9 cellular contexts compared by ENCODE assay signal in the genomic region with DNA sequence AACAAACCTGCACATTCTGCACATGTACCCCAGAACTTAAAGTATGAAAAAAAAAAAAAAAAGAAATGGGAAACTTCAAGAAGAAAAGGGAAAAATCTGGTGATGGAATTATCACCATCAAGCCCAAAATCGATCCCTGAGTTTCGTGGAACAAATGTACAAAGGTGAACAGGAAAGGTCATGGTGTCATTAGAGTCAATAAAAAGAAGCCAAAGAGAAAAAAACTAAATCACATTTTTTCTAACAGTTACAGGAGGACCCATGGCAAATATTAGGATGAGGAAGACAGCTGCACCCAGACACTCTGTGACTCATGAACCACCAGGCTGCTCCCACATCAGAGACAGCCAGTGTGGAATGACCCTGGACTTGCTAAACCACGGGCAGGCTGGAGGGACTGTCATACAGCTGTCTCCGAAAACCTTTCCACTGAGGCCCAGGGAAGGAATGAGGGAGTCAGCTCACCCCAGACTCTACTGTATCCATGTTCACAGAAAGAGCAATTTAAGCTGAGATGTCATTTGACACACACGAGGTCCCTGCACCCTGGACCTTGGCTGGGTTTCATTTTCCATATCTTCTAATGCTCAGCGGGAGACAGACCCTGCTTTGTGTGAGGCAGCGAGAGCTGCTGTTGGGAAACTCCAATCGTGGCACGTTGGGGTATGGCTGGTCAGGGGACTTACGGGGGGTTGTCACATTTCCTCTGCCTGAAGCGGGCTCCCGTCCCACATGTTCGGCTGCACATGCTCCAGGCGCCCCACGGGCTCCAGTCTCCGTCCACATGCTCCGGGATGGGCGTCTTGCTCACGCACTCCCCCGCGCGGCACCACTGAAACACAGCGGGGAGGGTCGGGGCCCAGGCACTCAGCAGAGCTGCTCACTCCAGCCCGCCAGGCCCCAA.
DNase-seq lines count a peak whose midpoint lies in the region; ATAC-seq and TF ChIP-seq lines count a peak whose summit lies in the region.
"Had no signal": no experiment of that assay in that cellular context is flagged by ENCODE, and none has a peak within 500 bp of the region (broad histone marks: within the 10 kb centered on the region; RNA-seq: fewer than 3 reads in every experiment).

No MANE protein-coding gene starts in this region.

- no peaks in the 10 kb centered on the region for H3K36me3 ChIP-seq in MM.1S (replicated peaks; ENCODE audit: insufficient read depth, low read length)

- peak overlapping the region; percentile 64 for H2AFZ ChIP-seq in MM.1S (ENCODE audit: low read length)

- no peaks in the 10 kb centered on the region for H3F3A ChIP-seq in MM.1S (ENCODE audit: insufficient read depth, low read length)

- H3K9me3 ChIP-seq in MM.1S (replicated peaks; ENCODE audit: insufficient read depth, low read length) = no peaks in the 10 kb centered on the region

- H3K4me3 Mint-ChIP-seq in chondrocyte (ENCODE audit: unreplicated experiment) = peak overlapping the region; percentile 49
- H3K4me3 Mint-ChIP-seq in naive thymus-derived CD8-positive, alpha-beta T cell = peak overlapping the region in 5 of 10 donors; percentile 24 to 51 (median 39)
- H3K4me3 Mint-ChIP-seq: mesothelial cell of epicardium had no signal

- H4K20me1 ChIP-seq in MM.1S (ENCODE audit: insufficient read depth, low read length) = no peaks in the 10 kb centered on the region

- peaks cover 4% of the 10 kb centered on the region for H3K9me3 Mint-ChIP-seq in chondrocyte (ENCODE audit: low read depth)
- no peaks in the 10 kb centered on the region for H3K9me3 Mint-ChIP-seq in naive thymus-derived CD8-positive, alpha-beta T cell

- no peak overlapping the region for H3K27ac Mint-ChIP-seq in chondrocyte (ENCODE audit: unreplicated experiment)
- no peak overlapping the region for H3K27ac Mint-ChIP-seq in naive thymus-derived CD8-positive, alpha-beta T cell
- H3K27ac Mint-ChIP-seq: mesothelial cell of epicardium had no signal

- peak overlapping the region; percentile 60 for H3K4me3 ChIP-seq in MM.1S (ENCODE audit: low read length)

- H3K4me1 Mint-ChIP-seq in chondrocyte (ENCODE audit: low read depth) = peaks cover 11% of the 10 kb centered on the region
- peaks cover 0 to 4% (median 0%) of the 10 kb centered on the region in 4 donors for H3K4me1 Mint-ChIP-seq in naive thymus-derived CD8-positive, alpha-beta T cell

- H3K36me3 Mint-ChIP-seq in chondrocyte (ENCODE audit: low read depth) = no peaks in the 10 kb centered on the region
- H3K36me3 Mint-ChIP-seq in naive thymus-derived CD8-positive, alpha-beta T cell = peaks cover 0 to 9% (median 6%) of the 10 kb centered on the region in 3 donors

- POLR2A ChIA-PET in naive thymus-derived CD8-positive, alpha-beta T cell (lab: Charles Lee) = no interaction called here

- H3K27ac ChIP-seq in MM.1S (ENCODE audit: low read length) = no peak overlapping the region

- no peaks in the 10 kb centered on the region for H3K27me3 Mint-ChIP-seq in chondrocyte (ENCODE audit: low read depth)
- H3K27me3 Mint-ChIP-seq in naive thymus-derived CD8-positive, alpha-beta T cell = no peaks in the 10 kb centered on the region

- no peaks in the 10 kb centered on the region for H3K4me1 ChIP-seq in MM.1S (ENCODE audit: low read length)

- peak; percentile 55 for TF ChIP-seq CTCF in MM.1S (IDR thresholded peaks at IDR 0.05; ENCODE audit: low read length)
- TF ChIP-seq CTCF in chondrocyte (IDR thresholded peaks at IDR 0.05) = peak; percentile 76

- H3K9ac ChIP-seq in MM.1S (ENCODE audit: low read length) = peak overlapping the region; percentile 38; the same call in 1 of the 2 replicates

- H3K79me2 ChIP-seq in MM.1S (ENCODE audit: low read length) = no peaks in the 10 kb centered on the region

- no peaks in the 10 kb centered on the region for H3K9me2 ChIP-seq in MM.1S (replicated peaks; ENCODE audit: insufficient read depth, low read length)

- peak; percentile 28 to 50 for ATAC-seq in naive thymus-derived CD8-positive, alpha-beta T cell
- ATAC-seq in GM18858 (IDR thresholded peaks at IDR 0.05; ENCODE audit: unreplicated experiment) (no peak), GM18870 (IDR thresholded peaks at IDR 0.05; ENCODE audit: unreplicated experiment) (no peak), GM19395 (IDR thresholded peaks at IDR 0.05; ENCODE audit: unreplicated experiment) (no peak)

- H3K27me3 ChIP-seq in MM.1S (replicated peaks; ENCODE audit: insufficient read depth, low read length) = no peaks in the 10 kb centered on the region

- peak overlapping the region; percentile 61 for H3K4me2 ChIP-seq in MM.1S (ENCODE audit: low read depth, low read length)

- DNase-seq in AG08396 (ENCODE audit: low spot score) (peak; percentile 60), MM.1S (peak; percentile 55), chondrocyte (ENCODE audit: low spot score) (no peak), putamen (ENCODE audit: low spot score) (no peak)
- DNase-seq in naive thymus-derived CD8-positive, alpha-beta T cell = peak in 2 of 10 donors; percentile 9 to 20

Comparison
In these comparisons a context has a peak if more than half of its experiments do, and no peak if none do; other contexts are left out.
1. DNase-seq: peak in AG08396 (single experiment) and MM.1S (single experiment); none in chondrocyte (single experiment) and putamen (single experiment).
2. ATAC-seq: peak in naive thymus-derived CD8-positive, alpha-beta T cell (2 of 2); none in GM18858 (single experiment), GM18870 (single experiment) and GM19395 (single experiment).